ENCODE assay signal across 33 cellular contexts in genomic region chr18:69492861-69493260, GRCh38.
"Had no signal": no experiment of that assay in that cellular context is flagged by ENCODE, and none has a peak within 500 bp of the region (broad histone marks: within the 10 kb centered on the region; RNA-seq: fewer than 3 reads in every experiment).

No MANE protein-coding gene starts in this region.

- DNase-seq: activated effector memory CD4-positive, alpha-beta T cell treated with anti-CD3 and anti-CD28 coated beads, Interleukin-2, amount 50 U/mL, for 16 hours; activated effector memory CD4-positive, alpha-beta T cell treated with Interleukin-2 at 50 U/mL for 16 hours; activated gamma-delta T cell; activated gamma-delta T cell treated with Interleukin-2 at 50 U/mL for 16 hours; activated naive CD4-positive, alpha-beta T cell; activated naive CD4-positive, alpha-beta T cell treated with anti-CD3 and anti-CD28 coated beads for 36 hours; activated naive CD4-positive, alpha-beta T cell treated with anti-CD3 and anti-CD28 coated beads, Interleukin-2, amount 10 ng/mL, durations not matched to agents 7 days and 5 days; activated naive CD4-positive, alpha-beta T cell treated with anti-CD3 and anti-CD28 coated beads, Interleukin-2, amount 50 U/mL, for 16 hours; activated naive CD4-positive, alpha-beta T cell treated with Interleukin-2 at 50 U/mL for 16 hours; activated naive CD8-positive, alpha-beta T cell treated with anti-CD3 and anti-CD28 coated beads for 36 hours; activated naive CD8-positive, alpha-beta T cell treated with anti-CD3 and anti-CD28 coated beads, Interleukin-2, amount 10 ng/mL, durations not matched to agents 7 days and 5 days; activated naive CD8-positive, alpha-beta T cell treated with anti-CD3 and anti-CD28 coated beads, Interleukin-2, amount 50 U/mL, for 24 hours; activated T-cell treated with anti-CD3 and anti-CD28 coated beads, Interleukin-2, amount 50 U/mL, for 24 hours; activated T-cell treated with anti-CD3 and anti-CD28 coated beads, Interleukin-2, amount 50 U/mL, for 4 hours; activated T-cell treated with anti-CD3 and anti-CD28 coated beads, Interleukin-2, amount 50 U/mL, for 48 hours; activated T-cell treated with anti-CD3 and anti-CD28 coated beads, Interleukin-2, amount 50 U/mL, for 72 hours; adrenal gland; amniotic stem cell; amygdala; anterior cingulate cortex; aorta; body of pancreas; brain microvascular endothelial cell; caudate nucleus; central memory CD4-positive, alpha-beta T cell; cerebellar nuclear complex had no signal

- FAIRE-seq: astrocyte, bronchial epithelial cell had no signal

- H3K27ac ChIP-seq: adrenal gland, ascending aorta, body of pancreas, brain microvascular endothelial cell, breast epithelium, cardiac muscle cell had no signal

- H3K9me3 ChIP-seq: adrenal gland, ascending aorta, body of pancreas had no signal

- ATAC-seq: activated naive CD4-positive, alpha-beta T cell treated with anti-CD3 and anti-CD28 coated beads, Interleukin-2, amount 50 U/mL, for 72 hours; activated naive CD8-positive, alpha-beta T cell treated with anti-CD3 and anti-CD28 coated beads, Interleukin-2, amount 50 U/mL, for 24 hours; activated T-cell treated with anti-CD3 and anti-CD28 coated beads, Interleukin-2, amount 50 U/mL, for 4 hours; activated T-cell treated with anti-CD3 and anti-CD28 coated beads, Interleukin-2, amount 50 U/mL, for 72 hours; activated T-helper 17 cell treated with anti-CD3 and anti-CD28 coated beads, Interleukin-2, amount 50 U/mL, for 72 hours; body of pancreas had no signal

- H3K4me3 ChIP-seq: adrenal gland, ascending aorta, body of pancreas, breast epithelium, cardiac muscle cell had no signal

- H3K4me1 ChIP-seq: adrenal gland, ascending aorta, body of pancreas, breast epithelium had no signal

- H3K27me3 ChIP-seq: adrenal gland, ascending aorta, body of pancreas, brain microvascular endothelial cell, breast epithelium, cardiac muscle cell had no signal

- H3K36me3 ChIP-seq: adrenal gland, ascending aorta, brain microvascular endothelial cell, breast epithelium, cardiac muscle cell had no signal
